ENCODE assay signal across 19 cellular contexts in genomic region chr7:91459539-91459938, GRCh38.
A peak's percentile ranks its signal among the peaks of the same experiment; 100 is the strongest.
DNase-seq lines count a peak whose midpoint lies in the region; TF ChIP-seq lines count a peak whose summit lies in the region.
"Had no signal": no experiment of that assay in that cellular context is flagged by ENCODE, and none has a peak within 500 bp of the region (broad histone marks: within the 10 kb centered on the region; RNA-seq: fewer than 3 reads in every experiment).

No MANE protein-coding gene starts in this region.

- H3K4me2 ChIP-seq in mammary epithelial cell (ENCODE audit: insufficient read depth, low read depth, low read length) (no peak overlapping the region), smooth muscle cell (no peak overlapping the region), SK-N-SH (no peak overlapping the region), trophoblast cell (ENCODE audit: low read length) (no peak overlapping the region)
- H3K4me2 ChIP-seq: BLaER1 had no signal

- no peak overlapping the region for H4K91ac ChIP-seq in trophoblast cell (ENCODE audit: low read depth, low read length)

- H3K23ac ChIP-seq in trophoblast cell (ENCODE audit: low read length): no peak overlapping the region

- H3K4me3 ChIP-seq in mammary epithelial cell (replicated peaks in 1 of 3; ENCODE audit: insufficient read depth in 1 of 3, low read depth in 2 of 3, low read length in 3 of 3) (no peak overlapping the region), breast epithelium (no peak overlapping the region), brain microvascular endothelial cell (ENCODE audit: low read depth, low read length) (no peak overlapping the region), fibroblast of mammary gland (ENCODE audit: control insufficient read depth, low read depth, low read length) (no peak overlapping the region), smooth muscle cell (no peak overlapping the region), SK-N-SH (ENCODE audit: low read depth in 2 of 2, low read length in 1 of 2) (no peak overlapping the region), trophoblast cell (ENCODE audit: low read depth, low read length) (no peak overlapping the region)
- H3K4me3 ChIP-seq: BLaER1, GM23248 had no signal

- no peak overlapping the region for H3K4ac ChIP-seq in trophoblast cell (ENCODE audit: low read depth, low read length)

- POLR2A ChIA-PET in SK-N-SH (lab: Yijun Ruan, JAX): no interaction called here

- dilution Hi-C loops in mammary epithelial cell (cut with HindIII; ENCODE audit: low sequenced_read_pairs): no loop called here

- TF ChIP-seq POLR2A in breast epithelium (IDR thresholded peaks at IDR 0.05): no peak

- CTCF ChIA-PET in mammary epithelial cell (lab: Charles Lee; ENCODE audit: low non-redundant PET): no interaction called here
- CTCF ChIA-PET in SK-N-SH (lab: Yijun Ruan, JAX): no interaction called here

- DNase-seq in mammary epithelial cell (peak; percentile 2), breast epithelium (ENCODE audit: low spot score in 2 of 2) (no peak), brain microvascular endothelial cell (peak; percentile 5), fibroblast of mammary gland (ENCODE audit: low read depth) (peak; percentile 10), smooth muscle cell (lab: John Stamatoyannopoulos, UW; ENCODE audit: unreplicated experiment) (no peak), SK-N-SH (no peak), trophoblast cell (no peak), HUDEP-2 (lab: John Stamatoyannopoulos, UW; ENCODE audit: unreplicated experiment in 76 of 76) (no peak)
- DNase-seq: Caco-2; CD4-positive, CD25-positive, alpha-beta regulatory T cell; CD8-positive, alpha-beta T cell; DMS153; DND-41; GM23248; H7; HCEC 1CT had no signal

- H3K36me3 ChIP-seq in mammary epithelial cell (ENCODE audit: insufficient read depth, low read length): no peaks in the 10 kb centered on the region
- H3K36me3 ChIP-seq in breast epithelium: no peaks in the 10 kb centered on the region
- no peaks in the 10 kb centered on the region for H3K36me3 ChIP-seq in brain microvascular endothelial cell (replicated peaks)
- H3K36me3 ChIP-seq in smooth muscle cell (ENCODE audit: low read depth): no peaks in the 10 kb centered on the region
- H3K36me3 ChIP-seq in SK-N-SH (replicated peaks in 1 of 2; ENCODE audit: control insufficient read depth in 1 of 2, insufficient read depth in 2 of 2, low read length in 1 of 2): no peaks in the 10 kb centered on the region
- H3K36me3 ChIP-seq in trophoblast cell (ENCODE audit: control insufficient read depth in 1 of 2, insufficient read depth in 2 of 2, low read length in 2 of 2): no peaks in the 10 kb centered on the region
- H3K36me3 ChIP-seq: BLaER1 had no signal

- BruUV-seq in mammary epithelial cell (replicated peaks; lab: Mats Ljungman, UMichigan): no TSS peak

- H3K4me1 ChIP-seq in mammary epithelial cell (ENCODE audit: insufficient read depth, low read length) (no peaks in the 10 kb centered on the region), breast epithelium (no peaks in the 10 kb centered on the region), smooth muscle cell (ENCODE audit: low read depth) (no peaks in the 10 kb centered on the region), SK-N-SH (ENCODE audit: control insufficient read depth in 1 of 2, insufficient read depth in 2 of 2, low read depth in 1 of 2, low read length in 1 of 2) (no peaks in the 10 kb centered on the region; a peak in 1 of 4 replicates), trophoblast cell (ENCODE audit: control insufficient read depth in 1 of 2, insufficient read depth in 2 of 2, low read length in 2 of 2) (no peaks in the 10 kb centered on the region)
- H3K4me1 ChIP-seq: BLaER1, Caco-2 had no signal

- H3K9me3 ChIP-seq in mammary epithelial cell (replicated peaks; ENCODE audit: insufficient read depth, low read length) (no peaks in the 10 kb centered on the region), breast epithelium (no peaks in the 10 kb centered on the region), smooth muscle cell (replicated peaks; ENCODE audit: low read depth) (no peaks in the 10 kb centered on the region), SK-N-SH (no peaks in the 10 kb centered on the region; the same call in none of the 2 replicates), trophoblast cell (ENCODE audit: insufficient read depth, low read depth, low read length) (peaks cover 1% of the 10 kb centered on the region)

- H2AFZ ChIP-seq in mammary epithelial cell (ENCODE audit: low read depth, low read length) (no peak overlapping the region), smooth muscle cell (ENCODE audit: low read depth) (no peak overlapping the region), SK-N-SH (ENCODE audit: low read depth) (no peak overlapping the region), trophoblast cell (ENCODE audit: insufficient read depth, low read length, poor library complexity) (no peak overlapping the region)
- H2AFZ ChIP-seq: GM23248 had no signal

- H2BK5ac ChIP-seq in trophoblast cell (ENCODE audit: low read depth, low read length, poor library complexity): no peak overlapping the region

- H2AK5ac ChIP-seq in trophoblast cell (ENCODE audit: low read length): no peak overlapping the region

- no peak overlapping the region for H3K27ac ChIP-seq in mammary epithelial cell (ENCODE audit: insufficient read depth, low read depth, low read length)
- no peak overlapping the region for H3K27ac ChIP-seq in breast epithelium
- no peak overlapping the region for H3K27ac ChIP-seq in brain microvascular endothelial cell
- peak overlapping the region; percentile 52 for H3K27ac ChIP-seq in smooth muscle cell (ENCODE audit: low read depth)
- H3K27ac ChIP-seq in SK-N-SH (ENCODE audit: low read depth in 2 of 2, low read length in 1 of 2): no peak overlapping the region
- H3K27ac ChIP-seq in trophoblast cell (ENCODE audit: low read depth, low read length): no peak overlapping the region
- H3K27ac ChIP-seq: 22Rv1, BLaER1, C4-2B, GM23248 had no signal

- H3K18ac ChIP-seq in trophoblast cell (ENCODE audit: low read length): no peak overlapping the region

- H4K12ac ChIP-seq in trophoblast cell (ENCODE audit: low read depth, low read length): no peak overlapping the region

- no peak for TF ChIP-seq RAD21 in SK-N-SH (IDR thresholded peaks at IDR 0.05; ENCODE audit: low read length)

- no peak for TF ChIP-seq EP300 in SK-N-SH (IDR thresholded peaks at IDR 0.05; ENCODE audit: borderline replicate concordance in 1 of 2, low read depth in 1 of 2, low read length in 1 of 2)

- TF ChIP-seq CTCF in mammary epithelial cell (conservative IDR thresholded peaks at IDR 0.05 in 1 of 2, IDR thresholded peaks at IDR 0.05 in 1 of 2; ENCODE audit: extremely low read depth in 1 of 2, insufficient read depth in 1 of 2, low read depth in 1 of 2, low read length in 2 of 2) (no peak), breast epithelium (IDR thresholded peaks at IDR 0.05) (no peak), brain microvascular endothelial cell (IDR thresholded peaks at IDR 0.05; ENCODE audit: low read depth, low read length, missing control alignments) (no peak), fibroblast of mammary gland (conservative IDR thresholded peaks at IDR 0.05; ENCODE audit: control insufficient read depth, insufficient read depth, low read depth, low read length) (no peak), smooth muscle cell (IDR thresholded peaks at IDR 0.05; ENCODE audit: borderline replicate concordance, insufficient read depth, poor library complexity, severe bottlenecking) (no peak), SK-N-SH (IDR thresholded peaks at IDR 0.05) (no peak)

- no peak overlapping the region for H3K14ac ChIP-seq in trophoblast cell (ENCODE audit: low read length)

- no peak overlapping the region for H2BK120ac ChIP-seq in trophoblast cell (ENCODE audit: insufficient read depth, low read length, poor library complexity)

- H3K27me3 ChIP-seq in mammary epithelial cell (ENCODE audit: insufficient read depth, low read length): no peaks in the 10 kb centered on the region
- H3K27me3 ChIP-seq in breast epithelium: no peaks in the 10 kb centered on the region
- no peaks in the 10 kb centered on the region for H3K27me3 ChIP-seq in brain microvascular endothelial cell (replicated peaks)
- H3K27me3 ChIP-seq in smooth muscle cell (ENCODE audit: low read depth): no peaks in the 10 kb centered on the region
- no peaks in the 10 kb centered on the region; the same call in 1 of the 2 replicates for H3K27me3 ChIP-seq in SK-N-SH (ENCODE audit: insufficient read depth)
- H3K27me3 ChIP-seq in trophoblast cell (ENCODE audit: insufficient read depth, low read length): no peaks in the 10 kb centered on the region
- H3K27me3 ChIP-seq: BLaER1 had no signal

- H3K79me1 ChIP-seq in trophoblast cell (ENCODE audit: low read length): no peaks in the 10 kb centered on the region

- H2BK12ac ChIP-seq in trophoblast cell (ENCODE audit: low read length): no peak overlapping the region

- H3K9ac ChIP-seq in mammary epithelial cell (ENCODE audit: insufficient read depth, low read length) (no peak overlapping the region), smooth muscle cell (ENCODE audit: low read depth) (no peak overlapping the region), SK-N-SH (no peak overlapping the region), trophoblast cell (ENCODE audit: low read length) (no peak overlapping the region)
- H3K9ac ChIP-seq: BLaER1, GM23248 had no signal

- no peak overlapping the region for H4K8ac ChIP-seq in trophoblast cell (ENCODE audit: low read depth, low read length)

- H3K9me2 ChIP-seq in SK-N-SH: 0 out of 2 replicates have a peak, but pooled peaks cover 6% of the 10 kb centered on the region

- in situ Hi-C loops in mammary epithelial cell (cut with MboI; ENCODE audit: low sequenced_read_pairs in 2 of 2): no loop called here
- in situ Hi-C loops in brain microvascular endothelial cell (cut with HindIII; ENCODE audit: low pct_ligation_motif_present, low sequenced_read_pairs): no loop called here

- intact Hi-C loops in mammary epithelial cell (cut with micrococcal nuclease) (no loop called here), breast epithelium (cut with DNase I; ENCODE audit: low total_unique reads) (no loop called here)

- H3F3A ChIP-seq in smooth muscle cell (ENCODE audit: low read depth): no peaks in the 10 kb centered on the region
- H3F3A ChIP-seq in SK-N-SH (replicated peaks; ENCODE audit: insufficient read depth): no peaks in the 10 kb centered on the region

- 90% methylated on average over 2 of the region's 2 CpGs for WGBS in mammary epithelial cell (ENCODE audit: low coverage, missing lambda C conversion rate)
- WGBS in smooth muscle cell (ENCODE audit: low lambda C conversion rate): 86% methylated on average over 2 of the region's 2 CpGs
- 31% methylated on average over 2 of the region's 2 CpGs for WGBS in SK-N-SH (ENCODE audit: low lambda C conversion rate)
- WGBS in trophoblast cell (ENCODE audit: extremely low coverage, insufficient coverage, insufficient read length): no CpG with 5 or more reads among the region's 2 CpGs

- H3K79me2 ChIP-seq in mammary epithelial cell (ENCODE audit: insufficient read depth, low read length) (no peaks in the 10 kb centered on the region), smooth muscle cell (ENCODE audit: low read depth) (no peaks in the 10 kb centered on the region), SK-N-SH (ENCODE audit: insufficient read depth) (no peaks in the 10 kb centered on the region), trophoblast cell (ENCODE audit: control insufficient read depth, insufficient read depth, low read length, poor library complexity) (no peaks in the 10 kb centered on the region)

- H4K20me1 ChIP-seq in mammary epithelial cell (ENCODE audit: insufficient read depth, low read length) (no peaks in the 10 kb centered on the region), smooth muscle cell (ENCODE audit: low read depth) (no peaks in the 10 kb centered on the region), SK-N-SH (ENCODE audit: insufficient read depth) (no peaks in the 10 kb centered on the region)
- H4K20me1 ChIP-seq: BLaER1 had no signal

Comparison
In these comparisons a context has a peak if more than half of its experiments do, and no peak if none do; other contexts are left out.
1. DNase-seq: peak in mammary epithelial cell (single experiment), brain microvascular endothelial cell (single experiment) and fibroblast of mammary gland (single experiment); none in breast epithelium (0 of 2), smooth muscle cell (single experiment), SK-N-SH (single experiment), trophoblast cell (0 of 2) and HUDEP-2 (0 of 76).